ENCODE assay signal across 24 cellular contexts in the genomic region with DNA sequence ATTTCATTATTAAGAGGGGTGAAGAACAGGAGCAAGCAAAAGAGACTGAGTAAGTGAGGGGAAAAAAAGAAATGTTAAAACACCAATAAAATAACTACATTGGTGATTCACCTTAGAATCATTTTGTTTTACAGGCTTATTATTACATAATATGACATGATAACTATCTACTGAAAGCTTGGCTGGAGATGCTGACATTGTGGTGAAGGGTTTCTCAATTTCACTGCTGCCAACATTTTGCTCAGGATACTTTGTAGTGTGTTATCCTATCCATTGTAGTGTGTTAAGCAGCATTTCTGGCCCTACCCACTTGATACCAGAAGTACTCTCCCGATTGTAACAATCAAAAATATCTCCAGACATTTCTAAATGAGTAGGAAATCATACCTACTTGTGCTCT.
A peak's percentile ranks its signal among the peaks of the same experiment; 100 is the strongest.
DNase-seq lines count a peak whose midpoint lies in the region; ATAC-seq and TF ChIP-seq lines count a peak whose summit lies in the region.
"Had no signal": no experiment of that assay in that cellular context is flagged by ENCODE, and none has a peak within 500 bp of the region (broad histone marks: within the 10 kb centered on the region; RNA-seq: fewer than 3 reads in every experiment).

No MANE protein-coding gene starts in this region.

- H3K36me3 ChIP-seq in MG63, result no peaks in the 10 kb centered on the region
- H3K36me3 ChIP-seq: heart left ventricle, ovary, tibial nerve had no signal

- H3K9me3 ChIP-seq in MG63, result no peaks in the 10 kb centered on the region
- H3K9me3 ChIP-seq: heart left ventricle, ovary, tibial nerve had no signal

- ATAC-seq in GM18873 (IDR thresholded peaks at IDR 0.05; ENCODE audit: low FRiP score, unreplicated experiment) (no peak), GM19395 (IDR thresholded peaks at IDR 0.05; ENCODE audit: unreplicated experiment) (no peak)
- ATAC-seq: activated CD4-positive, CD25-positive, alpha-beta regulatory T cell treated with anti-CD3 and anti-CD28 coated beads, Interleukin-2, amount 50 U/mL, for 24 hours; activated CD8-positive, alpha-beta T cell treated with anti-CD3 and anti-CD28 coated beads for 36 hours; activated naive CD4-positive, alpha-beta T cell treated with anti-CD3 and anti-CD28 coated beads, Interleukin-2, amount 50 U/mL, for 72 hours; CD8-positive, alpha-beta T cell; heart left ventricle had no signal

- TF ChIP-seq CTCF in AG10803 (conservative IDR thresholded peaks at IDR 0.05; ENCODE audit: low read length) (no peak), fibroblast of pulmonary artery (IDR thresholded peaks at IDR 0.05; ENCODE audit: low read length, missing control alignments) (no peak)

- DNase-seq in AG10803 (ENCODE audit: low read depth) (peak; percentile 13), MG63 (peak; percentile 17), amniotic epithelial cell (ENCODE audit: low read depth) (peak; percentile 90), fibroblast of pulmonary artery (ENCODE audit: low read depth) (peak; percentile 71), NCI-H146 (lab: John Stamatoyannopoulos, UW) (no peak), NCI-H2227 (lab: John Stamatoyannopoulos, UW; ENCODE audit: unreplicated experiment) (no peak)
- DNase-seq: activated CD8-positive, alpha-beta T cell treated with anti-CD3 and anti-CD28 coated beads for 36 hours; aorta; CD8-positive, alpha-beta T cell; central memory CD4-positive, alpha-beta T cell; dermis blood vessel endothelial cell; heart left ventricle; kidney glomerular epithelial cell; NCI-H1436; NCI-H2107; NCI-H524 treated with DMSO at 0.1 percent for 48 hours; NK-92 treated with Interleukin-12 subunit alpha and Interleukin-12 subunit beta, amount 100 ng/mL, for 24 hours; ovary; retina had no signal

- no peaks in the 10 kb centered on the region for H3K27me3 ChIP-seq in MG63
- H3K27me3 ChIP-seq: heart left ventricle, ovary, tibial nerve had no signal

- no peak overlapping the region for H3K4me3 ChIP-seq in AG10803 (ENCODE audit: low read length)
- H3K4me3 ChIP-seq in MG63, result no peak overlapping the region
- H3K4me3 ChIP-seq in fibroblast of pulmonary artery (replicated peaks; ENCODE audit: low read depth, low read length), result no peak overlapping the region
- H3K4me3 ChIP-seq: heart left ventricle, ovary, tibial nerve had no signal

Comparison
In these comparisons a context has a peak if more than half of its experiments do, and no peak if none do; other contexts are left out.
1. DNase-seq: peak in AG10803 (single experiment), MG63 (single experiment), amniotic epithelial cell (single experiment) and fibroblast of pulmonary artery (single experiment); none in NCI-H146 (single experiment) and NCI-H2227 (single experiment).